In the genomic region with DNA sequence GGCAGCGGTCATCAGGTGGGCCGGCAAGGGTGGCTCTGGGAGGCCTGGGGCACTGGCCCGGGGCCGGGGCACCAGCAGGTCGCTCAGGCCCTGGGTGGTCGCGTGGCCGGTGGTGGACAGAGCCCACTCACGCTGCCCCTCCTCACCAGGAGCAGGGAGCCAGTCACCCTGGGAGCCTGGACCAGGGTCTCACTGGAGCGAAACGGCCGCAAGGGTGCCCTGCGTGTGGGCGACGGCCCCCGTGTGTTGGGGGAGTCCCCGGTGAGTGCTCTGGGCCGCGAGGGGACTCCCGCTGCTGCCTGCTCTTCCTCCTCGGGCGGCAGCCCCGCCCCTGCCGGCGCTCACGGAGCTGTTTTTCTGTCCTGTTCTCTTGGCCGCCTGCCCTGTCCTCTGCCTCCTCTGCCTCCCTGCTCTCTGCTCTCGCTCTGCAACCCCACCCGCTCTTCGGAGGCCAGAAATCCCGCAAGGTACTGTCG, we compare ENCODE assay signal across 1 cellular context.
A peak's percentile ranks its signal among the peaks of the same experiment; 100 is the strongest.
TF ChIP-seq lines count a peak whose summit lies in the region.

No MANE protein-coding gene starts in this region.

TF ChIP-seq in GM12878, 131 proteins besides CTCF, POLR2A, EP300 and RAD21 (continues in another document):
- TF ChIP-seq BHLHE40 (IDR thresholded peaks at IDR 0.05; ENCODE audit: borderline replicate concordance in 1 of 2, low read depth in 2 of 2, low read length in 1 of 2) (peak in 1 of 2 experiments; percentile 51; a peak in 2 of 4 replicates), GATAD2B (conservative IDR thresholded peaks at IDR 0.05; ENCODE audit: low read depth) (peak; percentile 78; the same call in 1 of the 2 replicates), KDM1A (IDR thresholded peaks at IDR 0.05; ENCODE audit: borderline replicate concordance) (no peak), SMAD5 (IDR thresholded peaks at IDR 0.05; ENCODE audit: low read depth) (no peak), MTA3 (IDR thresholded peaks at IDR 0.05; ENCODE audit: borderline replicate concordance, low read length) (no peak), EZH2 (IDR thresholded peaks at IDR 0.05; ENCODE audit: borderline replicate concordance, control insufficient read depth, low read depth, low read length) (no peak), CHD2 (IDR thresholded peaks at IDR 0.05; ENCODE audit: borderline replicate concordance, low read depth, low read length) (no peak), WRNIP1 (IDR thresholded peaks at IDR 0.05; ENCODE audit: borderline replicate concordance, low read depth, low read length) (no peak), HDGF (IDR thresholded peaks at IDR 0.05) (no peak), E4F1 (IDR thresholded peaks at IDR 0.05; ENCODE audit: borderline replicate concordance, partially characterized antibody) (no peak), USF1 (IDR thresholded peaks at IDR 0.05; ENCODE audit: borderline replicate concordance, extremely low read length, insufficient read depth, low read depth, low read length) (no peak), RELA (IDR thresholded peaks at IDR 0.05; ENCODE audit: borderline replicate concordance, partially characterized antibody) (peak; percentile 74), FOS (IDR thresholded peaks at IDR 0.05; ENCODE audit: borderline replicate concordance, extremely low read depth, insufficient read length) (no peak), JUNB (IDR thresholded peaks at IDR 0.05) (no peak), RAD51 (IDR thresholded peaks at IDR 0.05) (no peak), ZNF274 (IDR thresholded peaks at IDR 0.05; ENCODE audit: insufficient read depth, insufficient read length) (no peak), STAT1 (conservative IDR thresholded peaks at IDR 0.05) (no peak), RUNX3 (IDR thresholded peaks at IDR 0.05; ENCODE audit: low read length) (0 out of 2 replicates have a peak, but pooled peaks have one; percentile 26), PAX8 (IDR thresholded peaks at IDR 0.05) (no peak), PAX5 (IDR thresholded peaks at IDR 0.05; ENCODE audit: borderline replicate concordance, low read depth, low read length) (peak; percentile 67; the same call in 1 of the 2 replicates), GABPA (IDR thresholded peaks at IDR 0.05; ENCODE audit: low read depth) (no peak), CHD4 (IDR thresholded peaks at IDR 0.05) (no peak), IKZF1 (conservative IDR thresholded peaks at IDR 0.05) (0 out of 2 replicates have a peak, but pooled peaks have one; percentile 34), SMC3 (IDR thresholded peaks at IDR 0.05; ENCODE audit: borderline replicate concordance, low read length) (no peak), ASH2L (IDR thresholded peaks at IDR 0.05; ENCODE audit: borderline replicate concordance, low read depth) (no peak), MYC (IDR thresholded peaks at IDR 0.05; ENCODE audit: insufficient read depth, insufficient read length, insufficient replicate concordance, low read length, severe bottlenecking) (no peak), TBL1XR1 (IDR thresholded peaks at IDR 0.05; ENCODE audit: low read depth, low read length) (no peak), ZNF622 (IDR thresholded peaks at IDR 0.05) (no peak), HDAC2 (IDR thresholded peaks at IDR 0.05) (no peak), NRF1 (conservative IDR thresholded peaks at IDR 0.05; ENCODE audit: low read depth, low read length) (no peak), MEF2B (IDR thresholded peaks at IDR 0.05; ENCODE audit: partially characterized antibody, poor library complexity, severe bottlenecking) (no peak), BRCA1 (IDR thresholded peaks at IDR 0.05; ENCODE audit: low read depth, low read length) (no peak), EED (IDR thresholded peaks at IDR 0.05; ENCODE audit: low read depth) (no peak), SPI1 (IDR thresholded peaks at IDR 0.05; ENCODE audit: borderline replicate concordance, insufficient read depth, low read depth, low read length) (no peak), EGR1 (IDR thresholded peaks at IDR 0.05; ENCODE audit: borderline replicate concordance in 1 of 2, low read depth in 2 of 2, low read length in 2 of 2) (peak in 1 of 2 experiments; percentile 65; a peak in 1 of 3 replicates), ZBTB11 (CRISPR knock-in tag; IDR thresholded peaks at IDR 0.05) (no peak), MEF2A (IDR thresholded peaks at IDR 0.05; ENCODE audit: insufficient read depth, low read depth, low read length) (no peak), SKIL (IDR thresholded peaks at IDR 0.05; ENCODE audit: low read depth, poor library complexity, severe bottlenecking) (no peak), BCL3 (IDR thresholded peaks at IDR 0.05; ENCODE audit: borderline replicate concordance, insufficient read depth, low read depth, low read length, poor library complexity, severe bottlenecking) (peak; percentile 49), CBFB (IDR thresholded peaks at IDR 0.05; ENCODE audit: low read depth) (no peak)
- TF ChIP-seq, protein P1, sequence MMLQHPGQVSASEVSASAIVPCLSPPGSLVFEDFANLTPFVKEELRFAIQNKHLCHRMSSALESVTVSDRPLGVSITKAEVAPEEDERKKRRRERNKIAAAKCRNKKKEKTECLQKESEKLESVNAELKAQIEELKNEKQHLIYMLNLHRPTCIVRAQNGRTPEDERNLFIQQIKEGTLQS (IDR thresholded peaks at IDR 0.05; ENCODE audit: borderline replicate concordance, extremely low read depth, low read depth, low read length) = no peak
- TF ChIP-seq, protein P2, sequence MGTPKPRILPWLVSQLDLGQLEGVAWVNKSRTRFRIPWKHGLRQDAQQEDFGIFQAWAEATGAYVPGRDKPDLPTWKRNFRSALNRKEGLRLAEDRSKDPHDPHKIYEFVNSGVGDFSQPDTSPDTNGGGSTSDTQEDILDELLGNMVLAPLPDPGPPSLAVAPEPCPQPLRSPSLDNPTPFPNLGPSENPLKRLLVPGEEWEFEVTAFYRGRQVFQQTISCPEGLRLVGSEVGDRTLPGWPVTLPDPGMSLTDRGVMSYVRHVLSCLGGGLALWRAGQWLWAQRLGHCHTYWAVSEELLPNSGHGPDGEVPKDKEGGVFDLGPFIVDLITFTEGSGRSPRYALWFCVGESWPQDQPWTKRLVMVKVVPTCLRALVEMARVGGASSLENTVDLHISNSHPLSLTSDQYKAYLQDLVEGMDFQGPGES (IDR thresholded peaks at IDR 0.05) = no peak
- TF ChIP-seq, protein P3, sequence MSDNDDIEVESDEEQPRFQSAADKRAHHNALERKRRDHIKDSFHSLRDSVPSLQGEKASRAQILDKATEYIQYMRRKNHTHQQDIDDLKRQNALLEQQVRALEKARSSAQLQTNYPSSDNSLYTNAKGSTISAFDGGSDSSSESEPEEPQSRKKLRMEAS (IDR thresholded peaks at IDR 0.05; ENCODE audit: low read depth, low read length) = no peak
- TF ChIP-seq, protein P4, sequence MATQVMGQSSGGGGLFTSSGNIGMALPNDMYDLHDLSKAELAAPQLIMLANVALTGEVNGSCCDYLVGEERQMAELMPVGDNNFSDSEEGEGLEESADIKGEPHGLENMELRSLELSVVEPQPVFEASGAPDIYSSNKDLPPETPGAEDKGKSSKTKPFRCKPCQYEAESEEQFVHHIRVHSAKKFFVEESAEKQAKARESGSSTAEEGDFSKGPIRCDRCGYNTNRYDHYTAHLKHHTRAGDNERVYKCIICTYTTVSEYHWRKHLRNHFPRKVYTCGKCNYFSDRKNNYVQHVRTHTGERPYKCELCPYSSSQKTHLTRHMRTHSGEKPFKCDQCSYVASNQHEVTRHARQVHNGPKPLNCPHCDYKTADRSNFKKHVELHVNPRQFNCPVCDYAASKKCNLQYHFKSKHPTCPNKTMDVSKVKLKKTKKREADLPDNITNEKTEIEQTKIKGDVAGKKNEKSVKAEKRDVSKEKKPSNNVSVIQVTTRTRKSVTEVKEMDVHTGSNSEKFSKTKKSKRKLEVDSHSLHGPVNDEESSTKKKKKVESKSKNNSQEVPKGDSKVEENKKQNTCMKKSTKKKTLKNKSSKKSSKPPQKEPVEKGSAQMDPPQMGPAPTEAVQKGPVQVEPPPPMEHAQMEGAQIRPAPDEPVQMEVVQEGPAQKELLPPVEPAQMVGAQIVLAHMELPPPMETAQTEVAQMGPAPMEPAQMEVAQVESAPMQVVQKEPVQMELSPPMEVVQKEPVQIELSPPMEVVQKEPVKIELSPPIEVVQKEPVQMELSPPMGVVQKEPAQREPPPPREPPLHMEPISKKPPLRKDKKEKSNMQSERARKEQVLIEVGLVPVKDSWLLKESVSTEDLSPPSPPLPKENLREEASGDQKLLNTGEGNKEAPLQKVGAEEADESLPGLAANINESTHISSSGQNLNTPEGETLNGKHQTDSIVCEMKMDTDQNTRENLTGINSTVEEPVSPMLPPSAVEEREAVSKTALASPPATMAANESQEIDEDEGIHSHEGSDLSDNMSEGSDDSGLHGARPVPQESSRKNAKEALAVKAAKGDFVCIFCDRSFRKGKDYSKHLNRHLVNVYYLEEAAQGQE (IDR thresholded peaks at IDR 0.05; ENCODE audit: low read depth, low read length) = no peak
- TF ChIP-seq, protein P5, sequence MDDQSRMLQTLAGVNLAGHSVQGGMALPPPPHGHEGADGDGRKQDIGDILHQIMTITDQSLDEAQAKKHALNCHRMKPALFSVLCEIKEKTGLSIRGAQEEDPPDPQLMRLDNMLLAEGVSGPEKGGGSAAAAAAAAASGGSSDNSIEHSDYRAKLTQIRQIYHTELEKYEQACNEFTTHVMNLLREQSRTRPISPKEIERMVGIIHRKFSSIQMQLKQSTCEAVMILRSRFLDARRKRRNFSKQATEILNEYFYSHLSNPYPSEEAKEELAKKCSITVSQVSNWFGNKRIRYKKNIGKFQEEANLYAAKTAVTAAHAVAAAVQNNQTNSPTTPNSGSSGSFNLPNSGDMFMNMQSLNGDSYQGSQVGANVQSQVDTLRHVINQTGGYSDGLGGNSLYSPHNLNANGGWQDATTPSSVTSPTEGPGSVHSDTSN (IDR thresholded peaks at IDR 0.05; ENCODE audit: insufficient replicate concordance, low read depth, low read length) = no peak
